ENCODE assay signal across 24 cellular contexts in genomic region chr9:4668604-4669003, GRCh38. TPM values are rescaled to one million over a fixed set of nuclear protein-coding genes. Genes with fewer than 3 reads are reported as not detected.
DNase-seq lines count a peak whose midpoint lies in the region; ATAC-seq, FAIRE-seq and TF ChIP-seq lines count a peak whose summit lies in the region.
"Had no signal": no experiment of that assay in that cellular context is flagged by ENCODE, and none has a peak within 500 bp of the region (broad histone marks: within the 10 kb centered on the region; RNA-seq: fewer than 3 reads in every experiment).

No MANE protein-coding gene starts in this region.

- H3K36me3 ChIP-seq in gastrocnemius medialis: no peaks in the 10 kb centered on the region
- H3K36me3 ChIP-seq: HAP-1, MG63, SJCRH30 had no signal

- no peaks in the 10 kb centered on the region for H3K9me3 ChIP-seq in gastrocnemius medialis
- H3K9me3 ChIP-seq: HAP-1, MG63, SJCRH30 had no signal

- H3K27ac Mint-ChIP-seq in activated naive CD4-positive, alpha-beta T cell treated with anti-CD3 and anti-CD28 coated beads, Interleukin-2, amount 50 U/mL, for 24 hours: peak overlapping the region; percentile 38
- peak overlapping the region; percentile 10 for H3K27ac Mint-ChIP-seq in activated T-helper 1 cell treated with anti-CD3 and anti-CD28 coated beads, Interleukin-12 subunit alpha, Interleukin-12 subunit beta, Interleukin-2, Interleukin-4 antibody, amounts not matched to agents 30 ng/mL and 10 ng/mL and 1 ng/mL, durations not matched to agents 14 hours and 24 hours and 36 hours
- H3K27ac Mint-ChIP-seq: HFFc6 had no signal

- no peak for TF ChIP-seq CTCF in gastrocnemius medialis (IDR thresholded peaks at IDR 0.05 in 4 of 5, conservative IDR thresholded peaks at IDR 0.05 in 1 of 5)

- H3K36me3 Mint-ChIP-seq in activated naive CD4-positive, alpha-beta T cell treated with anti-CD3 and anti-CD28 coated beads, Interleukin-2, amount 50 U/mL, for 24 hours: no peaks in the 10 kb centered on the region
- peaks cover 7% of the 10 kb centered on the region for H3K36me3 Mint-ChIP-seq in activated T-helper 1 cell treated with anti-CD3 and anti-CD28 coated beads, Interleukin-12 subunit alpha, Interleukin-12 subunit beta, Interleukin-2, Interleukin-4 antibody, amounts not matched to agents 30 ng/mL and 10 ng/mL and 1 ng/mL, durations not matched to agents 14 hours and 24 hours and 36 hours (ENCODE audit: low read depth)

- no peaks in the 10 kb centered on the region for H3K27me3 ChIP-seq in gastrocnemius medialis
- H3K27me3 ChIP-seq: MG63, SJCRH30 had no signal

- H3K27me3 Mint-ChIP-seq in activated naive CD4-positive, alpha-beta T cell treated with anti-CD3 and anti-CD28 coated beads, Interleukin-2, amount 50 U/mL, for 24 hours: no peaks in the 10 kb centered on the region
- no peaks in the 10 kb centered on the region for H3K27me3 Mint-ChIP-seq in activated T-helper 1 cell treated with anti-CD3 and anti-CD28 coated beads, Interleukin-12 subunit alpha, Interleukin-12 subunit beta, Interleukin-2, Interleukin-4 antibody, amounts not matched to agents 30 ng/mL and 10 ng/mL and 1 ng/mL, durations not matched to agents 14 hours and 24 hours and 36 hours (ENCODE audit: insufficient read depth)

- no peak for TF ChIP-seq POLR2A in GM12891 (IDR thresholded peaks at IDR 0.05; ENCODE audit: low read depth, low read length)
- no peak for TF ChIP-seq POLR2A in gastrocnemius medialis (IDR thresholded peaks at IDR 0.05)

- H3K9me3 Mint-ChIP-seq in activated naive CD4-positive, alpha-beta T cell treated with anti-CD3 and anti-CD28 coated beads, Interleukin-2, amount 50 U/mL, for 24 hours: no peaks in the 10 kb centered on the region
- H3K9me3 Mint-ChIP-seq in activated T-helper 1 cell treated with anti-CD3 and anti-CD28 coated beads, Interleukin-12 subunit alpha, Interleukin-12 subunit beta, Interleukin-2, Interleukin-4 antibody, amounts not matched to agents 30 ng/mL and 10 ng/mL and 1 ng/mL, durations not matched to agents 14 hours and 24 hours and 36 hours: no peaks in the 10 kb centered on the region
- H3K9me3 Mint-ChIP-seq: HFFc6 had no signal

- no peak overlapping the region for H3K27ac ChIP-seq in gastrocnemius medialis
- H3K27ac ChIP-seq: PC-9, SJCRH30 had no signal

- peaks cover 58% of the 10 kb centered on the region for H3K4me1 Mint-ChIP-seq in activated naive CD4-positive, alpha-beta T cell treated with anti-CD3 and anti-CD28 coated beads, Interleukin-2, amount 50 U/mL, for 24 hours
- H3K4me1 Mint-ChIP-seq in activated T-helper 1 cell treated with anti-CD3 and anti-CD28 coated beads, Interleukin-12 subunit alpha, Interleukin-12 subunit beta, Interleukin-2, Interleukin-4 antibody, amounts not matched to agents 30 ng/mL and 10 ng/mL and 1 ng/mL, durations not matched to agents 14 hours and 24 hours and 36 hours (ENCODE audit: low read depth): peaks cover 62% of the 10 kb centered on the region

- H3K4me1 ChIP-seq in gastrocnemius medialis: peaks cover 5 to 11% of the 10 kb centered on the region in 2 donors
- H3K4me1 ChIP-seq: SJCRH30 had no signal

- in situ Hi-C loops in gastrocnemius medialis (cut with MboI; ENCODE audit: low sequenced_read_pairs in 4 of 4): no loop called here

- no peak for DNase-seq in activated naive CD4-positive, alpha-beta T cell treated with Interleukin-2 at 50 U/mL for 16 hours
- DNase-seq in GM12891 (ENCODE audit: insufficient read length, low spot score) (no peak), gastrocnemius medialis (no peak), SK-N-DZ (ENCODE audit: low spot score) (no peak)
- no peak for DNase-seq in activated T-helper 1 cell treated with anti-CD3 and anti-CD28 coated beads, Interleukin-12 subunit alpha, Interleukin-12 subunit beta, Interleukin-2, Interleukin-4 antibody, amounts not matched to agents 30 ng/mL and 10 ng/mL and 1 ng/mL, durations not matched to agents 14 hours and 24 hours and 36 hours (ENCODE audit: low spot score)
- DNase-seq in activated CD4-positive, CD25-positive, alpha-beta regulatory T cell treated with anti-CD3 and anti-CD28 coated beads, Interleukin-2, amount 50 U/mL, for 72 hours: no peak
- DNase-seq: COR-L47; GOT3; HFFc6; KG1; MG63; NCI-H1105 treated with DMSO at 0.1 percent for 48 hours; NCI-H2029; NCI-H446 treated with DMSO at 0.1 percent for 48 hours; NCI-H526; NCI-H82; NK-92 treated with Interleukin-12 subunit alpha and Interleukin-12 subunit beta, amount 100 ng/mL, for 24 hours; PC-9; SJCRH30 had no signal

- FAIRE-seq in GM12891 (lab: Jason Lieb, UNC): peak; percentile 13
- FAIRE-seq: G401.6 had no signal

- no peak overlapping the region for H3K4me3 Mint-ChIP-seq in activated naive CD4-positive, alpha-beta T cell treated with anti-CD3 and anti-CD28 coated beads, Interleukin-2, amount 50 U/mL, for 24 hours
- H3K4me3 Mint-ChIP-seq in activated T-helper 1 cell treated with anti-CD3 and anti-CD28 coated beads, Interleukin-12 subunit alpha, Interleukin-12 subunit beta, Interleukin-2, Interleukin-4 antibody, amounts not matched to agents 30 ng/mL and 10 ng/mL and 1 ng/mL, durations not matched to agents 14 hours and 24 hours and 36 hours: no peak overlapping the region
- H3K4me3 Mint-ChIP-seq: HFFc6 had no signal

- no peak for ATAC-seq in gastrocnemius medialis
- ATAC-seq: Right ventricle myocardium inferior had no signal

- intact Hi-C loops in activated T-helper 1 cell treated with anti-CD3 and anti-CD28 coated beads, Interleukin-12 subunit alpha, Interleukin-12 subunit beta, Interleukin-2, Interleukin-4 antibody, amounts not matched to agents 30 ng/mL and 10 ng/mL and 1 ng/mL, durations not matched to agents 14 hours and 24 hours and 36 hours (cut with micrococcal nuclease): loop anchor here (5.0 to 10.0 kb wide), 2 partner anchors 151 to 1284 kb away; no protein-coding TSS in a partner anchor
- intact Hi-C loops in gastrocnemius medialis (cut with DNase I; ENCODE audit: low total_unique reads): loop anchor here (10.0 kb wide), 2 partner anchors 316 to 776 kb away; partner anchors contain the start of gene JAK2

- no peak overlapping the region for H3K4me3 ChIP-seq in gastrocnemius medialis
- H3K4me3 ChIP-seq: HAP-1, MG63, PC-9, SJCRH30 had no signal

TF ChIP-seq in GM12891, 5 proteins besides CTCF, POLR2A, EP300 and RAD21:
- TF ChIP-seq POU2F2 (IDR thresholded peaks at IDR 0.05; ENCODE audit: low read depth, low read length) (no peak), TAF1 (IDR thresholded peaks at IDR 0.05; ENCODE audit: low read depth, low read length) (no peak), SPI1 (IDR thresholded peaks at IDR 0.05; ENCODE audit: low read depth, low read length) (no peak), PAX5 (IDR thresholded peaks at IDR 0.05; ENCODE audit: insufficient read depth, low read length, severe bottlenecking) (no peak), POLR2AphosphoS5 (IDR thresholded peaks at IDR 0.05; ENCODE audit: low read depth, low read length) (no peak)

RNA-seq across cellular contexts. Expression of gene SPATA6L, which starts 2.3 kb away (rescaled TPM):
- polyA plus RNA-seq in GM12891 (2012; ENCODE audit: low read depth, missing spikeins): 0.90 TPM
- not detected in 2 replicates for total RNA-seq in activated T-helper 1 cell treated with anti-CD3 and anti-CD28 coated beads, Interleukin-12 subunit alpha, Interleukin-12 subunit beta, Interleukin-2, Interleukin-4 antibody, amounts not matched to agents 30 ng/mL and 10 ng/mL and 1 ng/mL, durations not matched to agents 14 hours and 24 hours and 36 hours
- total RNA-seq in gastrocnemius medialis: under 1 TPM in 2 of 4 donors, not detected in 2; 0.39 to 0.44 TPM
- polyA plus RNA-seq in SK-N-DZ (2014; cell fraction: cytosol; rRNA removed): not detected in 2 replicates
- polyA plus RNA-seq in SK-N-DZ (2014; cell fraction: nucleus; rRNA removed): not detected in 2 replicates
- total RNA-seq: A172, SJCRH30 had no signal

RNA-seq across cellular contexts. Expression of gene PLPP6, which starts 6.5 kb away (rescaled TPM):
- polyA plus RNA-seq in GM12891 (2012; ENCODE audit: low read depth, missing spikeins): 4.3 TPM
- 5.3 and 5.7 TPM in 2 replicates for total RNA-seq in activated T-helper 1 cell treated with anti-CD3 and anti-CD28 coated beads, Interleukin-12 subunit alpha, Interleukin-12 subunit beta, Interleukin-2, Interleukin-4 antibody, amounts not matched to agents 30 ng/mL and 10 ng/mL and 1 ng/mL, durations not matched to agents 14 hours and 24 hours and 36 hours
- total RNA-seq in gastrocnemius medialis: 1 to 10 TPM; 2.5 to 3.1 (median 2.5) TPM
- 7.4 and 9.4 TPM in 2 replicates for polyA plus RNA-seq in SK-N-DZ (2014; cell fraction: cytosol; rRNA removed)
- polyA plus RNA-seq in SK-N-DZ (2014; cell fraction: nucleus; rRNA removed): 4.6 and 8.9 TPM in 2 replicates

RNA-seq across cellular contexts. Expression of gene CDC37L1, which starts 10.8 kb away (rescaled TPM):
- 5.6 TPM for polyA plus RNA-seq in GM12891 (2012; ENCODE audit: low read depth, missing spikeins)
- 11.1 and 11.3 TPM in 2 replicates for total RNA-seq in activated T-helper 1 cell treated with anti-CD3 and anti-CD28 coated beads, Interleukin-12 subunit alpha, Interleukin-12 subunit beta, Interleukin-2, Interleukin-4 antibody, amounts not matched to agents 30 ng/mL and 10 ng/mL and 1 ng/mL, durations not matched to agents 14 hours and 24 hours and 36 hours
- 100 to 1,000 TPM in 3 of 4 donors, 10 to 100 TPM in 1; 91.1 to 157 (median 131) TPM for total RNA-seq in gastrocnemius medialis
- polyA plus RNA-seq in SK-N-DZ (2014; cell fraction: cytosol; rRNA removed): 4.5 and 7.7 TPM in 2 replicates
- polyA plus RNA-seq in SK-N-DZ (2014; cell fraction: nucleus; rRNA removed): 4.5 and 4.7 TPM in 2 replicates
